Comparison of ENCODE assay signal across 9 cellular contexts in genomic region chr17:44557653-44558285, GRCh38. TPM values are rescaled to one million over a fixed set of nuclear protein-coding genes. Genes with fewer than 3 reads are reported as not detected.
DNase-seq lines count a peak whose midpoint lies in the region; ATAC-seq, FAIRE-seq and TF ChIP-seq lines count a peak whose summit lies in the region.
"Had no signal": no experiment of that assay in that cellular context is flagged by ENCODE, and none has a peak within 500 bp of the region (broad histone marks: within the 10 kb centered on the region; RNA-seq: fewer than 3 reads in every experiment).

No MANE protein-coding gene starts in this region.

- H3K27ac ChIP-seq in A673 (ENCODE audit: low read depth, low read length, poor library complexity, severe bottlenecking) (no peak overlapping the region), brain microvascular endothelial cell (no peak overlapping the region)

- FAIRE-seq in GM19239 (lab: Jason Lieb, UNC) = no peak
- FAIRE-seq: frontal cortex had no signal

- peaks cover 3% of the 10 kb centered on the region in 2 donors for H3K9me3 Mint-ChIP-seq in stimulated activated naive B cell treated with anti-CD40 and anti-IgM and Interleukin-4, amounts not matched to agents 10 μg/mL and 1 μg/mL and 100 μg/mL, for 72 hours

- DNase-seq in A673 (ENCODE audit: low spot score) = peak; percentile 61
- peak; percentile 26 for DNase-seq in GM19239 (ENCODE audit: insufficient read length, low spot score)
- DNase-seq in RPMI7951 (ENCODE audit: low read depth) = peak; percentile 44
- DNase-seq in brain microvascular endothelial cell = peak; percentile 55
- no peak for DNase-seq in kidney epithelial cell (ENCODE audit: low read depth)
- peak; percentile 15 for DNase-seq in stimulated activated naive B cell treated with anti-CD40 and anti-IgM and Interleukin-4, amounts not matched to agents 10 μg/mL and 1 μg/mL and 100 μg/mL, for 72 hours

- peaks cover 11% of the 10 kb centered on the region for H3K4me1 ChIP-seq in A673 (ENCODE audit: insufficient read depth, low read length, poor library complexity, severe bottlenecking)

- in situ Hi-C loops in brain microvascular endothelial cell (cut with HindIII; ENCODE audit: low pct_ligation_motif_present, low sequenced_read_pairs) = no loop called here

- POLR2A ChIA-PET in A673 (lab: Charles Lee; ENCODE audit: low non-redundant PET) = interaction anchor here (0.6 kb wide), 1 partner anchor 54 kb away, joined by 3 read pairs; no protein-coding TSS in a partner anchor

- H3K4me3 ChIP-seq in A673 (ENCODE audit: low read depth, low read length, poor library complexity, severe bottlenecking) (peak overlapping the region; percentile 62), brain microvascular endothelial cell (ENCODE audit: low read depth, low read length) (peak overlapping the region; percentile 76), kidney epithelial cell (ENCODE audit: low read depth, low read length) (peak overlapping the region; percentile 37)

- H3K27me3 Mint-ChIP-seq in stimulated activated naive B cell treated with anti-CD40 and anti-IgM and Interleukin-4, amounts not matched to agents 10 μg/mL and 1 μg/mL and 100 μg/mL, for 72 hours = peaks cover 50 to 56% of the 10 kb centered on the region in 2 donors

- peak overlapping the region; percentile 86 to 89 for H3K4me3 Mint-ChIP-seq in stimulated activated naive B cell treated with anti-CD40 and anti-IgM and Interleukin-4, amounts not matched to agents 10 μg/mL and 1 μg/mL and 100 μg/mL, for 72 hours

- H3K36me3 ChIP-seq in A673 (ENCODE audit: insufficient read depth, low read length, poor library complexity, severe bottlenecking) (no peaks in the 10 kb centered on the region), brain microvascular endothelial cell (replicated peaks) (no peaks in the 10 kb centered on the region), kidney epithelial cell (ENCODE audit: control insufficient read depth, insufficient read depth, low read length) (no peaks in the 10 kb centered on the region)

- ATAC-seq in stimulated activated naive B cell treated with anti-CD40 and anti-IgM and Interleukin-4, amounts not matched to agents 10 μg/mL and 1 μg/mL and 100 μg/mL, for 72 hours (replicated peaks) = peak; percentile 18 to 28
- ATAC-seq in GM19452 (IDR thresholded peaks at IDR 0.05; ENCODE audit: unreplicated experiment) (no peak), GM21360 (IDR thresholded peaks at IDR 0.05; ENCODE audit: unreplicated experiment) (no peak)

- H3K27ac Mint-ChIP-seq in stimulated activated naive B cell treated with anti-CD40 and anti-IgM and Interleukin-4, amounts not matched to agents 10 μg/mL and 1 μg/mL and 100 μg/mL, for 72 hours = peak overlapping the region; percentile 56

- BruUV-seq in A673 (replicated peaks; lab: Mats Ljungman, UMichigan) = no TSS peak

- TF ChIP-seq CTCF in A673 (conservative IDR thresholded peaks at IDR 0.05; ENCODE audit: low read depth, low read length) (no peak), brain microvascular endothelial cell (IDR thresholded peaks at IDR 0.05; ENCODE audit: low read depth, low read length, missing control alignments) (no peak), kidney epithelial cell (IDR thresholded peaks at IDR 0.05; ENCODE audit: insufficient read depth, low read length, poor library complexity, severe bottlenecking) (no peak)

- H3K36me3 Mint-ChIP-seq in stimulated activated naive B cell treated with anti-CD40 and anti-IgM and Interleukin-4, amounts not matched to agents 10 μg/mL and 1 μg/mL and 100 μg/mL, for 72 hours = peaks cover 0 to 5% of the 10 kb centered on the region in 2 donors

- intact Hi-C loops in A673 (cut with micrococcal nuclease; ENCODE audit: unreplicated experiment) = no loop called here

- H3K27me3 ChIP-seq in A673 (replicated peaks; ENCODE audit: insufficient read depth, low read depth, low read length, poor library complexity) (no peaks in the 10 kb centered on the region), brain microvascular endothelial cell (replicated peaks) (no peaks in the 10 kb centered on the region), kidney epithelial cell (ENCODE audit: control insufficient read depth, insufficient read depth, low read length) (no peaks in the 10 kb centered on the region)

- H3K4me1 Mint-ChIP-seq in stimulated activated naive B cell treated with anti-CD40 and anti-IgM and Interleukin-4, amounts not matched to agents 10 μg/mL and 1 μg/mL and 100 μg/mL, for 72 hours = peaks cover 21 to 34% of the 10 kb centered on the region in 2 donors

- CTCF ChIA-PET in A673 (lab: Charles Lee) = no interaction called here

- no peaks in the 10 kb centered on the region for H3K9me3 ChIP-seq in A673 (ENCODE audit: low read depth, low read length, poor library complexity, severe bottlenecking)

RNA-seq across cellular contexts. Expression of gene FZD2, which starts 0.5 kb away (rescaled TPM):
- total RNA-seq in A673 (2021) (23.5 and 23.7 TPM in 2 replicates), kidney epithelial cell (8.1 and 11.2 TPM in 2 replicates)
- 4.7 and 6.6 TPM in 2 replicates for total RNA-seq in RPMI7951 (2014; rRNA removed; shearing (Covaris generic))

RNA-seq across cellular contexts. Expression of gene GPATCH8, which starts 54.6 kb away (rescaled TPM):
- total RNA-seq in A673 (2021) (32.9 and 33.8 TPM in 2 replicates), kidney epithelial cell (30.9 and 34.9 TPM in 2 replicates)
- total RNA-seq in RPMI7951 (2014; rRNA removed; shearing (Covaris generic)) = 10.9 and 11.3 TPM in 2 replicates

Comparison
In these comparisons a context has a peak if more than half of its experiments do, and no peak if none do; other contexts are left out.
1. ATAC-seq: peak in stimulated activated naive B cell treated with anti-CD40 and anti-IgM and Interleukin-4, amounts not matched to agents 10 μg/mL and 1 μg/mL and 100 μg/mL, for 72 hours (2 of 2); none in GM19452 (single experiment) and GM21360 (single experiment).
2. Peak in every context shown above with its lines, with median percentiles within 50 percentile points of each other: H3K4me3 ChIP-seq.